ENCODE assay signal across 10 cellular contexts in genomic region chr5:88158056-88158455, GRCh38.
"Had no signal": no experiment of that assay in that cellular context is flagged by ENCODE, and none has a peak within 500 bp of the region (broad histone marks: within the 10 kb centered on the region; RNA-seq: fewer than 3 reads in every experiment).

No MANE protein-coding gene starts in this region.

- ATAC-seq: HCT116 had no signal

- H3K4me3 ChIP-seq: GM23248, HAP-1 had no signal

- FAIRE-seq: HTR-8/SVneo had no signal

- H3K27ac Mint-ChIP-seq: HFFc6 had no signal

- H3K27ac ChIP-seq: GM23248, KMS-11 had no signal

- H3K9me3 ChIP-seq: HAP-1 had no signal

- H2AFZ ChIP-seq: GM23248 had no signal

- H3K4me2 ChIP-seq: KMS-11 had no signal

- H3K4me3 Mint-ChIP-seq: HFFc6 had no signal

- H3K9me3 Mint-ChIP-seq: HFFc6 had no signal

- DNase-seq: GM23248, GOT3, H7, HFFc6, Kasumi-1, KBM-7 had no signal

- H3K9ac ChIP-seq: GM23248, KMS-11 had no signal

- H3K36me3 ChIP-seq: HAP-1 had no signal

- H3K4me1 ChIP-seq: HAP-1 had no signal
